3 cellular contexts compared by ENCODE assay signal in the genomic region with DNA sequence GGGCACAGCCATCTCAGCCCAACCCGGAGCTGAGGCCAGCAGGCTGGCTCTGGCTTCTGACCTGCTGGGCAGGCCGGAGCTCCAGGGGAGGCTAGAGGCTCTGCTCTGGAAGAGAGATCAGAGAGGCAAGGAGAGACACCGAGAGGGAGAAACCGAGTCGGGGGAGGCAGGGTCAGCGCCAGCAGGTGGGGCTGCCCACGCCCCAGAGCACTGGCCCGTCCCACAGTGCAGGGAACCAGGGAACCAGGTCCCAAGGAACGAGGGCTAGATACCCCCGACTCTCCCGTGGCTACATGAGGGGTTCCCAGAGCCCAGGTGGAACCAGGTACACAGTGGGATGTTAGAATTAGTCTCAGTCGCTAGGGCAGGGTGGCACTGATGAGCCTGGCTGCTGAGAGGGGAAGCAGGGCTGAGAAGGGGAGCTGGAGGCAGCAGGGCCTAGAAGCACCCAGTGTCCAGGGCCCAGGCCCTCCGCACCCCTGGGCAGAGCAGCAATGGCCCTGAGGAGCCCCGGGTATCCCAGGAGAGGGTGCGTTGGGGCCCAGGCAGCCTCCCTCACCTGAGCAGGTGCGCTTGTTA.
TF ChIP-seq lines count a peak whose summit lies in the region.

No MANE protein-coding gene starts in this region.

TF ChIP-seq in SK-N-SH treated with all-trans-retinoic acid at 6 μM for 48 hours, 23 proteins besides CTCF, POLR2A, EP300 and RAD21 (continues in another document):
- TF ChIP-seq BACH2 (CRISPR knock-in tag; IDR thresholded peaks at IDR 0.05; ENCODE audit: borderline replicate concordance) (no peak), ZNF565 (CRISPR knock-in tag; conservative IDR thresholded peaks at IDR 0.05; ENCODE audit: low read depth) (no peak), ESRRG (CRISPR knock-in tag; IDR thresholded peaks at IDR 0.05) (no peak), ZNF8 (CRISPR knock-in tag; IDR thresholded peaks at IDR 0.05) (no peak), TCF4 (CRISPR knock-in tag; IDR thresholded peaks at IDR 0.05; ENCODE audit: borderline replicate concordance) (no peak), CSDC2 (CRISPR knock-in tag; IDR thresholded peaks at IDR 0.05) (no peak), ZFP30 (CRISPR knock-in tag; IDR thresholded peaks at IDR 0.05) (no peak), PPARA (CRISPR knock-in tag; IDR thresholded peaks at IDR 0.05; ENCODE audit: borderline replicate concordance) (no peak), RARB (CRISPR knock-in tag; IDR thresholded peaks at IDR 0.05) (no peak), TOX (CRISPR knock-in tag; IDR thresholded peaks at IDR 0.05; ENCODE audit: borderline replicate concordance) (no peak)
- TF ChIP-seq, protein P1, sequence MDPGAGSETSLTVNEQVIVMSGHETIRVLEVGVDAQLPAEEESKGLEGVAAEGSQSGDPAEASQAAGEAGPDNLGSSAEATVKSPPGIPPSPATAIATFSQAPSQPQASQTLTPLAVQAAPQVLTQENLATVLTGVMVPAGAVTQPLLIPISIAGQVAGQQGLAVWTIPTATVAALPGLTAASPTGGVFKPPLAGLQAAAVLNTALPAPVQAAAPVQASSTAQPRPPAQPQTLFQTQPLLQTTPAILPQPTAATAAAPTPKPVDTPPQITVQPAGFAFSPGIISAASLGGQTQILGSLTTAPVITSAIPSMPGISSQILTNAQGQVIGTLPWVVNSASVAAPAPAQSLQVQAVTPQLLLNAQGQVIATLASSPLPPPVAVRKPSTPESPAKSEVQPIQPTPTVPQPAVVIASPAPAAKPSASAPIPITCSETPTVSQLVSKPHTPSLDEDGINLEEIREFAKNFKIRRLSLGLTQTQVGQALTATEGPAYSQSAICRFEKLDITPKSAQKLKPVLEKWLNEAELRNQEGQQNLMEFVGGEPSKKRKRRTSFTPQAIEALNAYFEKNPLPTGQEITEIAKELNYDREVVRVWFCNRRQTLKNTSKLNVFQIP (CRISPR knock-in tag; IDR thresholded peaks at IDR 0.05; ENCODE audit: borderline replicate concordance, low read depth) = no peak
- TF ChIP-seq, protein P2, sequence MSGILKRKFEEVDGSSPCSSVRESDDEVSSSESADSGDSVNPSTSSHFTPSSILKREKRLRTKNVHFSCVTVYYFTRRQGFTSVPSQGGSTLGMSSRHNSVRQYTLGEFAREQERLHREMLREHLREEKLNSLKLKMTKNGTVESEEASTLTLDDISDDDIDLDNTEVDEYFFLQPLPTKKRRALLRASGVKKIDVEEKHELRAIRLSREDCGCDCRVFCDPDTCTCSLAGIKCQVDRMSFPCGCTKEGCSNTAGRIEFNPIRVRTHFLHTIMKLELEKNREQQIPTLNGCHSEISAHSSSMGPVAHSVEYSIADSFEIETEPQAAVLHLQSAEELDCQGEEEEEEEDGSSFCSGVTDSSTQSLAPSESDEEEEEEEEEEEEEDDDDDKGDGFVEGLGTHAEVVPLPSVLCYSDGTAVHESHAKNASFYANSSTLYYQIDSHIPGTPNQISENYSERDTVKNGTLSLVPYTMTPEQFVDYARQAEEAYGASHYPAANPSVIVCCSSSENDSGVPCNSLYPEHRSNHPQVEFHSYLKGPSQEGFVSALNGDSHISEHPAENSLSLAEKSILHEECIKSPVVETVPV (CRISPR knock-in tag; IDR thresholded peaks at IDR 0.05) = no peak
- TF ChIP-seq, protein P3, sequence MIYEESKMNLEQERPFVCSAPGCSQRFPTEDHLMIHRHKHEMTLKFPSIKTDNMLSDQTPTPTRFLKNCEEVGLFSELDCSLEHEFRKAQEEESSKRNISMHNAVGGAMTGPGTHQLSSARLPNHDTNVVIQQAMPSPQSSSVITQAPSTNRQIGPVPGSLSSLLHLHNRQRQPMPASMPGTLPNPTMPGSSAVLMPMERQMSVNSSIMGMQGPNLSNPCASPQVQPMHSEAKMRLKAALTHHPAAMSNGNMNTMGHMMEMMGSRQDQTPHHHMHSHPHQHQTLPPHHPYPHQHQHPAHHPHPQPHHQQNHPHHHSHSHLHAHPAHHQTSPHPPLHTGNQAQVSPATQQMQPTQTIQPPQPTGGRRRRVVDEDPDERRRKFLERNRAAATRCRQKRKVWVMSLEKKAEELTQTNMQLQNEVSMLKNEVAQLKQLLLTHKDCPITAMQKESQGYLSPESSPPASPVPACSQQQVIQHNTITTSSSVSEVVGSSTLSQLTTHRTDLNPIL (CRISPR knock-in tag; IDR thresholded peaks at IDR 0.05; ENCODE audit: low read depth) = no peak

TF ChIP-seq in SK-N-SH, 30 proteins besides CTCF, POLR2A, EP300 and RAD21:
- TF ChIP-seq, protein P4, sequence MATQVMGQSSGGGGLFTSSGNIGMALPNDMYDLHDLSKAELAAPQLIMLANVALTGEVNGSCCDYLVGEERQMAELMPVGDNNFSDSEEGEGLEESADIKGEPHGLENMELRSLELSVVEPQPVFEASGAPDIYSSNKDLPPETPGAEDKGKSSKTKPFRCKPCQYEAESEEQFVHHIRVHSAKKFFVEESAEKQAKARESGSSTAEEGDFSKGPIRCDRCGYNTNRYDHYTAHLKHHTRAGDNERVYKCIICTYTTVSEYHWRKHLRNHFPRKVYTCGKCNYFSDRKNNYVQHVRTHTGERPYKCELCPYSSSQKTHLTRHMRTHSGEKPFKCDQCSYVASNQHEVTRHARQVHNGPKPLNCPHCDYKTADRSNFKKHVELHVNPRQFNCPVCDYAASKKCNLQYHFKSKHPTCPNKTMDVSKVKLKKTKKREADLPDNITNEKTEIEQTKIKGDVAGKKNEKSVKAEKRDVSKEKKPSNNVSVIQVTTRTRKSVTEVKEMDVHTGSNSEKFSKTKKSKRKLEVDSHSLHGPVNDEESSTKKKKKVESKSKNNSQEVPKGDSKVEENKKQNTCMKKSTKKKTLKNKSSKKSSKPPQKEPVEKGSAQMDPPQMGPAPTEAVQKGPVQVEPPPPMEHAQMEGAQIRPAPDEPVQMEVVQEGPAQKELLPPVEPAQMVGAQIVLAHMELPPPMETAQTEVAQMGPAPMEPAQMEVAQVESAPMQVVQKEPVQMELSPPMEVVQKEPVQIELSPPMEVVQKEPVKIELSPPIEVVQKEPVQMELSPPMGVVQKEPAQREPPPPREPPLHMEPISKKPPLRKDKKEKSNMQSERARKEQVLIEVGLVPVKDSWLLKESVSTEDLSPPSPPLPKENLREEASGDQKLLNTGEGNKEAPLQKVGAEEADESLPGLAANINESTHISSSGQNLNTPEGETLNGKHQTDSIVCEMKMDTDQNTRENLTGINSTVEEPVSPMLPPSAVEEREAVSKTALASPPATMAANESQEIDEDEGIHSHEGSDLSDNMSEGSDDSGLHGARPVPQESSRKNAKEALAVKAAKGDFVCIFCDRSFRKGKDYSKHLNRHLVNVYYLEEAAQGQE (IDR thresholded peaks at IDR 0.05; ENCODE audit: low read depth, low read length) = no peak
- TF ChIP-seq NFIC (IDR thresholded peaks at IDR 0.05; ENCODE audit: borderline replicate concordance) (no peak), TEAD4 (IDR thresholded peaks at IDR 0.05; ENCODE audit: borderline replicate concordance, insufficient read depth) (no peak)

TF ChIP-seq in IMR-90, 13 proteins besides CTCF, POLR2A, EP300 and RAD21:
- no peak for TF ChIP-seq RCOR1 (IDR thresholded peaks at IDR 0.05; ENCODE audit: insufficient replicate concordance, low read length)
- no peak for TF ChIP-seq CHD1 (IDR thresholded peaks at IDR 0.05; ENCODE audit: low read depth, low read length)
- TF ChIP-seq BHLHE40 (IDR thresholded peaks at IDR 0.05; ENCODE audit: low read depth, low read length) = no peak
- no peak for TF ChIP-seq NFE2L2 (IDR thresholded peaks at IDR 0.05; ENCODE audit: low read depth, low read length)
- no peak for TF ChIP-seq MAFK (IDR thresholded peaks at IDR 0.05; ENCODE audit: low read depth, low read length)
- TF ChIP-seq SMC3 (IDR thresholded peaks at IDR 0.05; ENCODE audit: low read depth, low read length) = no peak
- no peak for TF ChIP-seq FOS (IDR thresholded peaks at IDR 0.05; ENCODE audit: low read depth, low read length)
- no peak for TF ChIP-seq MAZ (IDR thresholded peaks at IDR 0.05; ENCODE audit: borderline replicate concordance, low read depth, low read length)
- TF ChIP-seq, protein P5, sequence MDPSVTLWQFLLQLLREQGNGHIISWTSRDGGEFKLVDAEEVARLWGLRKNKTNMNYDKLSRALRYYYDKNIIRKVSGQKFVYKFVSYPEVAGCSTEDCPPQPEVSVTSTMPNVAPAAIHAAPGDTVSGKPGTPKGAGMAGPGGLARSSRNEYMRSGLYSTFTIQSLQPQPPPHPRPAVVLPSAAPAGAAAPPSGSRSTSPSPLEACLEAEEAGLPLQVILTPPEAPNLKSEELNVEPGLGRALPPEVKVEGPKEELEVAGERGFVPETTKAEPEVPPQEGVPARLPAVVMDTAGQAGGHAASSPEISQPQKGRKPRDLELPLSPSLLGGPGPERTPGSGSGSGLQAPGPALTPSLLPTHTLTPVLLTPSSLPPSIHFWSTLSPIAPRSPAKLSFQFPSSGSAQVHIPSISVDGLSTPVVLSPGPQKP (IDR thresholded peaks at IDR 0.05; ENCODE audit: borderline replicate concordance, low read depth, low read length) = no peak
- TF ChIP-seq MXI1 (IDR thresholded peaks at IDR 0.05; ENCODE audit: borderline replicate concordance, low read depth, low read length) = no peak
- TF ChIP-seq RFX5 (IDR thresholded peaks at IDR 0.05; ENCODE audit: low read depth, low read length) = no peak
- TF ChIP-seq, protein P6, sequence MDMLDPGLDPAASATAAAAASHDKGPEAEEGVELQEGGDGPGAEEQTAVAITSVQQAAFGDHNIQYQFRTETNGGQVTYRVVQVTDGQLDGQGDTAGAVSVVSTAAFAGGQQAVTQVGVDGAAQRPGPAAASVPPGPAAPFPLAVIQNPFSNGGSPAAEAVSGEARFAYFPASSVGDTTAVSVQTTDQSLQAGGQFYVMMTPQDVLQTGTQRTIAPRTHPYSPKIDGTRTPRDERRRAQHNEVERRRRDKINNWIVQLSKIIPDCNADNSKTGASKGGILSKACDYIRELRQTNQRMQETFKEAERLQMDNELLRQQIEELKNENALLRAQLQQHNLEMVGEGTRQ (IDR thresholded peaks at IDR 0.05; ENCODE audit: low read depth, low read length) = no peak
- TF ChIP-seq CEBPB (IDR thresholded peaks at IDR 0.05; ENCODE audit: low read depth, low read length) = no peak
